In genomic region chr10:1648648-1649047, GRCh38 we compare ENCODE assay signal across 32 cellular contexts.
DNase-seq lines count a peak whose midpoint lies in the region; ATAC-seq and TF ChIP-seq lines count a peak whose summit lies in the region.
"Had no signal": no experiment of that assay in that cellular context is flagged by ENCODE, and none has a peak within 500 bp of the region (broad histone marks: within the 10 kb centered on the region; RNA-seq: fewer than 3 reads in every experiment).

No MANE protein-coding gene starts in this region.

- no CpG with 5 or more reads among the region's 12 CpGs for WGBS in H9 (ENCODE audit: extremely low coverage, insufficient read length, low lambda C conversion rate)

- H3K36me3 Mint-ChIP-seq in memory B cell (no peaks in the 10 kb centered on the region), H9 (ENCODE audit: insufficient read depth in 1 of 3, low read depth in 3 of 3) (no peaks in the 10 kb centered on the region)

- H3K27ac Mint-ChIP-seq in memory B cell (no peak overlapping the region), H9 (no peak overlapping the region)
- H3K27ac Mint-ChIP-seq: activated CD4-positive, alpha-beta T cell treated with anti-CD3 and anti-CD28 coated beads, Interleukin-2, amount 10 ng/mL, durations not matched to agents 7 days and 5 days; activated T-cell treated with anti-CD3 and anti-CD28 coated beads, Interleukin-2, amount 50 U/mL, for 24 hours; GM23338; HFFc6 had no signal

- H3K4me1 Mint-ChIP-seq in memory B cell (peaks cover 5% of the 10 kb centered on the region), H9 (no peaks in the 10 kb centered on the region)
- H3K4me1 Mint-ChIP-seq: activated CD4-positive, alpha-beta T cell treated with anti-CD3 and anti-CD28 coated beads, Interleukin-2, amount 10 ng/mL, durations not matched to agents 7 days and 5 days; GM23338 had no signal

- H3K27me3 Mint-ChIP-seq in memory B cell = peaks cover 21% of the 10 kb centered on the region
- H3K27me3 Mint-ChIP-seq in H9 (ENCODE audit: low read depth) = peaks cover 12% of the 10 kb centered on the region
- H3K27me3 Mint-ChIP-seq: activated CD4-positive, alpha-beta T cell treated with anti-CD3 and anti-CD28 coated beads, Interleukin-2, amount 10 ng/mL, durations not matched to agents 7 days and 5 days had no signal

- no peak overlapping the region for H3K18ac ChIP-seq in H9 (ENCODE audit: insufficient read length, low read depth, low read length)

- H3K79me1 ChIP-seq in H9 (ENCODE audit: insufficient read depth, low read depth, low read length, poor library complexity, severe bottlenecking) = no peaks in the 10 kb centered on the region

- H3K27ac ChIP-seq in H9 (ENCODE audit: insufficient read length, low read depth, low read length) = no peak overlapping the region
- H3K27ac ChIP-seq: gastrocnemius medialis, parathyroid adenoma, right atrium auricular region, spleen, VCaP had no signal

- H3K4me3 Mint-ChIP-seq in memory B cell (peak overlapping the region; percentile 2), H9 (no peak overlapping the region)
- H3K4me3 Mint-ChIP-seq: activated CD4-positive, alpha-beta T cell treated with anti-CD3 and anti-CD28 coated beads, Interleukin-2, amount 10 ng/mL, durations not matched to agents 7 days and 5 days; activated T-cell treated with anti-CD3 and anti-CD28 coated beads, Interleukin-2, amount 50 U/mL, for 24 hours; GM23338; HFFc6 had no signal

- H3K56ac ChIP-seq in H9 (ENCODE audit: insufficient read length, low read depth, low read length) = no peak overlapping the region

- no peak for TF ChIP-seq CTCF in H9 (conservative IDR thresholded peaks at IDR 0.05)

- H4K20me1 ChIP-seq in H9 (ENCODE audit: control insufficient read depth, insufficient read depth, insufficient read length) = no peaks in the 10 kb centered on the region

- no peak for DNase-seq in memory B cell (ENCODE audit: low spot score in 2 of 2)
- DNase-seq in H9 = no peak
- no peak for DNase-seq in NCI-H1436 (lab: John Stamatoyannopoulos, UW)
- no peak for DNase-seq in effector CD4-positive, alpha-beta T cell
- DNase-seq: activated CD4-positive, alpha-beta T cell treated with anti-CD3 and anti-CD28 coated beads, Interleukin-2, amount 10 ng/mL, durations not matched to agents 7 days and 5 days; activated gamma-delta T cell treated with Interleukin-2 at 50 U/mL for 16 hours; activated T-cell treated with anti-CD3 and anti-CD28 coated beads, Interleukin-2, amount 50 U/mL, for 24 hours; C1 segment of cervical spinal cord; Calu3; caudate nucleus; dermis blood vessel endothelial cell; DND-41; gastrocnemius medialis; HFFc6; hippocampal formation; IMR-90; mammary epithelial cell; NCI-H1092 treated with DMSO at 0.1 percent for 48 hours; NCI-H1930; NCI-H524; Right ventricle myocardium superior; spleen; substantia nigra had no signal

- ATAC-seq in GM18867 (IDR thresholded peaks at IDR 0.05; ENCODE audit: unreplicated experiment) (peak; percentile 70), GM21786 (IDR thresholded peaks at IDR 0.05; ENCODE audit: unreplicated experiment) (peak; percentile 62), HG03103 (IDR thresholded peaks at IDR 0.05; ENCODE audit: low read depth, unreplicated experiment) (peak; percentile 62), memory B cell (ENCODE audit: low read depth) (peak; percentile 17), GM18858 (IDR thresholded peaks at IDR 0.05; ENCODE audit: unreplicated experiment) (no peak)
- ATAC-seq: gastrocnemius medialis, GM23338, left colon had no signal

- no peaks in the 10 kb centered on the region for H3K9me3 ChIP-seq in H9 (ENCODE audit: control insufficient read depth, low read depth, low read length)
- H3K9me3 ChIP-seq: gastrocnemius medialis, right atrium auricular region, spleen had no signal

- H3K4me2 ChIP-seq in H9 (ENCODE audit: insufficient read depth, insufficient read length, low read length) = no peak overlapping the region
- H3K4me2 ChIP-seq: GM23338 had no signal

- H3K23ac ChIP-seq in H9 (ENCODE audit: insufficient read length, low read depth, low read length) = no peak overlapping the region

- no peak overlapping the region for H2BK5ac ChIP-seq in H9 (ENCODE audit: insufficient read length, low read length)

- H4K91ac ChIP-seq in H9 (ENCODE audit: insufficient read length, low read depth, low read length) = no peak overlapping the region

- H2BK120ac ChIP-seq in H9 (ENCODE audit: low read depth, low read length, poor library complexity, severe bottlenecking) = no peak overlapping the region

- H2AFZ ChIP-seq in H9 (ENCODE audit: low read length) = no peak overlapping the region
- H2AFZ ChIP-seq: GM23338, parathyroid adenoma had no signal

- H3K4me1 ChIP-seq in H9 (ENCODE audit: insufficient read depth, low read length) = no peaks in the 10 kb centered on the region
- H3K4me1 ChIP-seq: gastrocnemius medialis, right atrium auricular region, spleen had no signal

- H3K23me2 ChIP-seq in H9 (ENCODE audit: insufficient read length, low read depth, low read length, poor library complexity, severe bottlenecking) = no peaks in the 10 kb centered on the region

- no peak overlapping the region for H3K14ac ChIP-seq in H9 (ENCODE audit: insufficient read depth, low read length)

- H2BK20ac ChIP-seq in H9 (ENCODE audit: low read depth, low read length, poor library complexity, severe bottlenecking) = no peak overlapping the region

- no peak overlapping the region for H3T11ph ChIP-seq in H9 (ENCODE audit: low read length)

- no peak overlapping the region for H2BK15ac ChIP-seq in H9 (ENCODE audit: low read depth, low read length)

- no peaks in the 10 kb centered on the region for H3K27me3 ChIP-seq in H9 (ENCODE audit: insufficient read depth, low read length)
- H3K27me3 ChIP-seq: gastrocnemius medialis, right atrium auricular region had no signal

- no peak overlapping the region for H4K8ac ChIP-seq in H9 (replicated peaks; ENCODE audit: insufficient read length, low read depth, low read length)

- no peak overlapping the region for H2AK5ac ChIP-seq in H9 (ENCODE audit: insufficient read length, low read length)

- no peak overlapping the region for H3K4ac ChIP-seq in H9 (ENCODE audit: low read depth, low read length)

- H4K5ac ChIP-seq in H9 (ENCODE audit: insufficient read length, low read depth, low read length) = no peak overlapping the region

- no peak overlapping the region for H2BK12ac ChIP-seq in H9 (ENCODE audit: insufficient read length, low read depth, low read length)

- H3K9me3 Mint-ChIP-seq in memory B cell (no peaks in the 10 kb centered on the region), H9 (no peaks in the 10 kb centered on the region; a peak in 1 of 5 replicates)
- H3K9me3 Mint-ChIP-seq: activated CD4-positive, alpha-beta T cell treated with anti-CD3 and anti-CD28 coated beads, Interleukin-2, amount 10 ng/mL, durations not matched to agents 7 days and 5 days; activated T-cell treated with anti-CD3 and anti-CD28 coated beads, Interleukin-2, amount 50 U/mL, for 24 hours; GM23338 had no signal

- no peak overlapping the region for H3K9ac ChIP-seq in H9 (ENCODE audit: extremely low read depth, insufficient read length, low read length)
- H3K9ac ChIP-seq: parathyroid adenoma had no signal

- H3K79me2 ChIP-seq in H9 (ENCODE audit: insufficient read depth, low read length) = no peaks in the 10 kb centered on the region
- H3K79me2 ChIP-seq: parathyroid adenoma had no signal
